ENCODE assay signal across 1 cellular context in the genomic region with DNA sequence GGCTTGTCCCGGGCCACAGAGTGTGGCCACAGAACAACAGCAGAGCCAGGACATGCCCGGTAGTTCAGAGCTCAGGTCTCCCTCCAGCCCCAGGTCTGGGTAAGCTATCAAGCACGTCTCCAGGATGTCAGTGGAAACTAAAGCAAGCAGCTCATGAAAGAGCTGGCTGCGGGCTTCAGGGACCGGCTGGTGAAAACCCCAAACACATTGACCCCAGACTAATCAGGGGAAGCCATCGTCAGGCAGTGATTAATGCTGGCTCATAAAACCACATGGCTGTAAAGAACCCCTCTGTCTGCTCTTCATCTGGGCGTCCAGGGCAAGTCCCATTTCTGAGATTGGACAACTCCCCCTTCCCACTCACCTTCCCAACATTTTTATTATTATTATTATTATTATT.
TF ChIP-seq lines count a peak whose summit lies in the region.

No MANE protein-coding gene starts in this region.

TF ChIP-seq in endothelial cell of umbilical vein, 7 proteins besides CTCF, POLR2A, EP300 and RAD21:
- TF ChIP-seq FOS (IDR thresholded peaks at IDR 0.05; ENCODE audit: borderline replicate concordance, insufficient read depth, low read length) (peak; percentile 13), GATA2 (IDR thresholded peaks at IDR 0.05; ENCODE audit: insufficient read depth, insufficient read length, low read depth, low read length) (peak; percentile 89), JUN (IDR thresholded peaks at IDR 0.05; ENCODE audit: borderline replicate concordance, insufficient read depth, insufficient read length, low read depth) (no peak)
